28 cellular contexts compared by ENCODE assay signal in genomic region chr12:21353487-21353886, GRCh38. TPM values are rescaled to one million over a fixed set of nuclear protein-coding genes. Genes with fewer than 3 reads are reported as not detected.
"Had no signal": no experiment of that assay in that cellular context is flagged by ENCODE, and none has a peak within 500 bp of the region (broad histone marks: within the 10 kb centered on the region; RNA-seq: fewer than 3 reads in every experiment).

No MANE protein-coding gene starts in this region.

- H3K9me3 ChIP-seq: MG63 had no signal

- H3K27ac ChIP-seq: VCaP had no signal

- ATAC-seq: activated CD4-positive, alpha-beta T cell treated with anti-CD3 and anti-CD28 coated beads for 36 hours; activated T-cell treated with anti-CD3 and anti-CD28 coated beads, Interleukin-2, amount 50 U/mL, for 72 hours; PC-3 had no signal

- H3K27me3 ChIP-seq: MG63 had no signal

- H3K36me3 ChIP-seq: MG63 had no signal

- FAIRE-seq: RCC 7860 had no signal

- DNase-seq: activated CD4-positive, alpha-beta memory T cell treated with anti-CD3 and anti-CD28 coated beads, Interleukin-2, amount 10 ng/mL, durations not matched to agents 7 days and 5 days; activated CD4-positive, alpha-beta T cell treated with anti-CD3 and anti-CD28 coated beads for 36 hours; activated CD4-positive, alpha-beta T cell treated with anti-CD3 and anti-CD28 coated beads, Interleukin-2, amount 50 U/mL, for 1 hour; activated CD8-positive, alpha-beta memory T cell treated with anti-CD3 and anti-CD28 coated beads, Interleukin-2, amount 50 U/mL, for 4 hours; activated gamma-delta T cell treated with Interleukin-2 at 50 U/mL for 16 hours; activated naive CD4-positive, alpha-beta T cell treated with anti-CD3 and anti-CD28 coated beads, Interleukin-2, amount 10 ng/mL, durations not matched to agents 7 days and 5 days; activated naive CD8-positive, alpha-beta T cell treated with anti-CD3 and anti-CD28 coated beads for 36 hours; activated T-cell treated with anti-CD3 and anti-CD28 coated beads, Interleukin-2, amount 50 U/mL, for 72 hours; MG63; MV-4-11; NCI-H1092 treated with DMSO at 0.1 percent for 48 hours; NCI-H1417 treated with DMSO at 0.1 percent for 48 hours; NCI-H1694; NCI-H2029; NCI-H2107; NCI-H2171 treated with DMSO at 0.1 percent for 48 hours; NCI-H226; NCI-H82; PC-3; SHP77 treated with DMSO at 0.1 percent for 48 hours; T-helper 2 cell; T1000 had no signal

- H3K4me3 ChIP-seq: MG63 had no signal

RNA-seq across cellular contexts. Expression of gene SLCO1A2, which starts 18.8 kb away (rescaled TPM):
- total RNA-seq: activated CD4-positive, alpha-beta memory T cell treated with anti-CD3 and anti-CD28 coated beads, Interleukin-2, amount 10 ng/mL, durations not matched to agents 7 days and 5 days; activated CD4-positive, alpha-beta T cell treated with anti-CD3 and anti-CD28 coated beads for 36 hours; activated CD8-positive, alpha-beta memory T cell treated with anti-CD3 and anti-CD28 coated beads for 36 hours; activated naive CD8-positive, alpha-beta T cell treated with anti-CD3 and anti-CD28 coated beads for 36 hours; activated T-cell treated with anti-CD3 and anti-CD28 coated beads, Interleukin-2, amount 50 U/mL, for 72 hours; activated T-helper 2 cell treated with anti-CD3 and anti-CD28 coated beads, Interferon-gamma antibody, Interleukin-2, Interleukin-4, amounts not matched to agents 10 μg/mL and 5 μg/mL and 100 μg/mL, durations not matched to agents 14 hours and 24 hours and 36 hours; cardiac septum; NCI-H460; PC-3 had no signal

RNA-seq across cellular contexts. Expression of gene IAPP, which starts 19.2 kb away (rescaled TPM):
- total RNA-seq: activated CD4-positive, alpha-beta memory T cell treated with anti-CD3 and anti-CD28 coated beads, Interleukin-2, amount 10 ng/mL, durations not matched to agents 7 days and 5 days; activated CD4-positive, alpha-beta T cell treated with anti-CD3 and anti-CD28 coated beads for 36 hours; activated CD8-positive, alpha-beta memory T cell treated with anti-CD3 and anti-CD28 coated beads for 36 hours; activated naive CD8-positive, alpha-beta T cell treated with anti-CD3 and anti-CD28 coated beads for 36 hours; activated T-cell treated with anti-CD3 and anti-CD28 coated beads, Interleukin-2, amount 50 U/mL, for 72 hours; activated T-helper 2 cell treated with anti-CD3 and anti-CD28 coated beads, Interferon-gamma antibody, Interleukin-2, Interleukin-4, amounts not matched to agents 10 μg/mL and 5 μg/mL and 100 μg/mL, durations not matched to agents 14 hours and 24 hours and 36 hours; cardiac septum; NCI-H460; PC-3 had no signal
